In genomic region chr13:46553521-46553885, GRCh38 we compare ENCODE assay signal across 7 cellular contexts. TPM values are rescaled to one million over a fixed set of nuclear protein-coding genes. Genes with fewer than 3 reads are reported as not detected.
DNase-seq lines count a peak whose midpoint lies in the region; ATAC-seq and TF ChIP-seq lines count a peak whose summit lies in the region.

No MANE protein-coding gene starts in this region.

- H2AFZ ChIP-seq in mammary epithelial cell (ENCODE audit: low read depth, low read length): peak overlapping the region; percentile 97

- H3K36me3 ChIP-seq in mammary epithelial cell (ENCODE audit: insufficient read depth, low read length) (no peaks in the 10 kb centered on the region), lung (ENCODE audit: control insufficient read depth in 2 of 2, insufficient read depth in 2 of 2, low read length in 2 of 2) (no peaks in the 10 kb centered on the region), urinary bladder (ENCODE audit: insufficient read depth) (no peaks in the 10 kb centered on the region)

- peak overlapping the region; percentile 80 for H3K4me2 ChIP-seq in mammary epithelial cell (ENCODE audit: insufficient read depth, low read depth, low read length)

- H3K9ac ChIP-seq in mammary epithelial cell (ENCODE audit: insufficient read depth, low read length): peak overlapping the region; percentile 94

- TF ChIP-seq CTCF in mammary epithelial cell (conservative IDR thresholded peaks at IDR 0.05 in 1 of 2, IDR thresholded peaks at IDR 0.05 in 1 of 2; ENCODE audit: extremely low read depth in 1 of 2, insufficient read depth in 1 of 2, low read depth in 1 of 2, low read length in 2 of 2) (no peak), lung (IDR thresholded peaks at IDR 0.05; ENCODE audit: control extremely low read depth, extremely low read depth) (no peak)

- intact Hi-C loops in mammary epithelial cell (cut with micrococcal nuclease): loop anchor here (2.0 to 5.0 kb wide), 2 partner anchors 49 to 104 kb away; no protein-coding TSS in a partner anchor

- no peaks in the 10 kb centered on the region for H3K9me3 ChIP-seq in mammary epithelial cell (replicated peaks; ENCODE audit: insufficient read depth, low read length)
- H3K9me3 ChIP-seq in lung (ENCODE audit: control insufficient read depth in 2 of 2, insufficient read depth in 1 of 2, low read length in 1 of 2): no peaks in the 10 kb centered on the region

- CTCF ChIA-PET in mammary epithelial cell (lab: Charles Lee; ENCODE audit: low non-redundant PET): no interaction called here

- dilution Hi-C loops in mammary epithelial cell (cut with HindIII; ENCODE audit: low sequenced_read_pairs): no loop called here

- H3K4me3 ChIP-seq in mammary epithelial cell (replicated peaks in 1 of 3; ENCODE audit: insufficient read depth in 1 of 3, low read depth in 2 of 3, low read length in 3 of 3) (peak overlapping the region; percentile 91 to 98 (median 96)), lung (peak overlapping the region; percentile 81), urinary bladder (ENCODE audit: low read depth, low read length) (peak overlapping the region; percentile 77)

- peaks cover 4% of the 10 kb centered on the region for H4K20me1 ChIP-seq in mammary epithelial cell (ENCODE audit: insufficient read depth, low read length)

- peak; percentile 25 for DNase-seq in KBM-7
- DNase-seq in mammary epithelial cell: no peak
- no peak for DNase-seq in lung (ENCODE audit: low spot score)
- no peak for DNase-seq in AG20443 (ENCODE audit: low spot score)

- H3K27ac ChIP-seq in mammary epithelial cell (ENCODE audit: insufficient read depth, low read depth, low read length) (peak overlapping the region; percentile 88), lung (ENCODE audit: low read depth in 1 of 2, low read length in 1 of 2) (peak overlapping the region; percentile 54 to 91), urinary bladder (ENCODE audit: low read depth) (peak overlapping the region; percentile 84)

- no TSS peak for BruUV-seq in mammary epithelial cell (replicated peaks; lab: Mats Ljungman, UMichigan)

- ATAC-seq in GM19463 (IDR thresholded peaks at IDR 0.05; ENCODE audit: unreplicated experiment) (peak; percentile 5), lung (ENCODE audit: insufficient read depth, low FRiP score) (no peak), GM21737 (IDR thresholded peaks at IDR 0.05; ENCODE audit: unreplicated experiment) (no peak)

- H3K4me1 ChIP-seq in mammary epithelial cell (ENCODE audit: insufficient read depth, low read length): peaks cover 13% of the 10 kb centered on the region
- H3K4me1 ChIP-seq in lung (ENCODE audit: control insufficient read depth in 2 of 2, insufficient read depth in 2 of 2, low read length in 2 of 2): peaks cover 0 to 8% of the 10 kb centered on the region in 2 donors
- no peaks in the 10 kb centered on the region for H3K4me1 ChIP-seq in urinary bladder (ENCODE audit: insufficient read depth)

- H3K27me3 ChIP-seq in mammary epithelial cell (ENCODE audit: insufficient read depth, low read length) (no peaks in the 10 kb centered on the region), lung (ENCODE audit: control insufficient read depth, insufficient read depth) (no peaks in the 10 kb centered on the region)

- peaks cover 60% of the 10 kb centered on the region for H3K79me2 ChIP-seq in mammary epithelial cell (ENCODE audit: insufficient read depth, low read length)

- WGBS in mammary epithelial cell (ENCODE audit: low coverage, missing lambda C conversion rate): no CpG with 5 or more reads among the region's 34 CpGs
- WGBS in lung, 2 donors: 0% methylated on average over 28 to 34 of the region's 34 CpGs
- under 1% methylated on average over 34 of the region's 34 CpGs for WGBS in urinary bladder

- in situ Hi-C loops in KBM-7 (cut with MboI; ENCODE audit: low pct_unique_long_range_greater_than_20kb, low sequenced_read_pairs): no loop called here
- in situ Hi-C loops in mammary epithelial cell (cut with MboI; ENCODE audit: low sequenced_read_pairs in 2 of 2): loop anchor here in 1 of 2 donors (10.0 kb wide), 1 partner anchor 171 kb away; no protein-coding TSS in a partner anchor

RNA-seq across cellular contexts. Expression of gene LRCH1, which starts 0.5 kb away (rescaled TPM):
- total RNA-seq in mammary epithelial cell (10 to 100 TPM; 13.2 to 21.2 TPM), lung (10 to 100 TPM; 18.0 to 35.4 TPM), urinary bladder (34.4 TPM)
- polyA plus RNA-seq in mammary epithelial cell (10.3 TPM), lung (1 to 10 TPM; 3.6 to 8.4 TPM), urinary bladder (17.8 TPM)
- 20.1 TPM for polyA minus RNA-seq in mammary epithelial cell
